In genomic region chr6:7108196-7108963, GRCh38 we compare ENCODE assay signal across 8 cellular contexts. TPM values are rescaled to one million over a fixed set of nuclear protein-coding genes. Genes with fewer than 3 reads are reported as not detected.
DNase-seq lines count a peak whose midpoint lies in the region; ATAC-seq and TF ChIP-seq lines count a peak whose summit lies in the region.

No MANE protein-coding gene starts in this region.

- H3K36me3 Mint-ChIP-seq in activated T-cell treated with anti-CD3 and anti-CD28 coated beads, Interleukin-2, amount 50 U/mL, for 72 hours (ENCODE audit: insufficient read depth in 2 of 2) = peaks cover 3 to 4% of the 10 kb centered on the region in 2 donors
- H3K36me3 Mint-ChIP-seq in natural killer cell = no peaks in the 10 kb centered on the region

- no peaks in the 10 kb centered on the region for H3K27me3 Mint-ChIP-seq in activated T-cell treated with anti-CD3 and anti-CD28 coated beads, Interleukin-2, amount 50 U/mL, for 72 hours (ENCODE audit: low read depth)
- no peaks in the 10 kb centered on the region for H3K27me3 Mint-ChIP-seq in natural killer cell (ENCODE audit: low read depth in 2 of 2)

- no peaks in the 10 kb centered on the region for H3K9me3 Mint-ChIP-seq in activated T-cell treated with anti-CD3 and anti-CD28 coated beads, Interleukin-2, amount 50 U/mL, for 72 hours
- H3K9me3 Mint-ChIP-seq in natural killer cell = no peaks in the 10 kb centered on the region

- 0% methylated on average over 88 of the region's 94 CpGs; no CpG with 5 or more reads in 1 of the 2 donors for WGBS in transverse colon (ENCODE audit: low coverage in 1 of 2), 2 donors

- H3K4me3 ChIP-seq in fibroblast of mammary gland (ENCODE audit: control insufficient read depth, low read depth, low read length) (peak overlapping the region; percentile 95), transverse colon (peak overlapping the region; percentile 69 to 84 (median 76))

- ATAC-seq in GM19452 (IDR thresholded peaks at IDR 0.05; ENCODE audit: unreplicated experiment) (peak; percentile 4), natural killer cell (peak; percentile 22 to 45 (median 30))
- ATAC-seq in activated T-cell treated with anti-CD3 and anti-CD28 coated beads, Interleukin-2, amount 50 U/mL, for 72 hours (replicated peaks in 1 of 2) = peak; percentile 23 to 43

- H3K36me3 ChIP-seq in transverse colon = no peaks in the 10 kb centered on the region

- H3K27ac ChIP-seq in transverse colon = peak overlapping the region; percentile 94 to 99 (median 98)

- TF ChIP-seq POLR2A in transverse colon (IDR thresholded peaks at IDR 0.05) = peak; percentile 57

- peaks cover 22 to 50% (median 39%) of the 10 kb centered on the region in 4 donors for H3K4me1 ChIP-seq in transverse colon

- H3K4me1 Mint-ChIP-seq in activated T-cell treated with anti-CD3 and anti-CD28 coated beads, Interleukin-2, amount 50 U/mL, for 72 hours (ENCODE audit: low read depth) = peaks cover 51% of the 10 kb centered on the region
- H3K4me1 Mint-ChIP-seq in natural killer cell = peaks cover 39 to 43% of the 10 kb centered on the region in 2 donors

- intact Hi-C loops in natural killer cell (cut with micrococcal nuclease) = loop anchor here (2.0 kb wide), 1 partner anchor 38 kb away; no protein-coding TSS in a partner anchor
- intact Hi-C loops in transverse colon (cut with DNase I; ENCODE audit: low total_unique reads) = loop anchor here (5.0 kb wide), 2 partner anchors 49 to 134 kb away; no protein-coding TSS in a partner anchor

- DNase-seq in AG08396 (ENCODE audit: low spot score) (peak; percentile 77), NCI-H2227 treated with DMSO at 0.1 percent for 48 hours (lab: John Stamatoyannopoulos, UW) (peak; percentile 7), fibroblast of mammary gland (ENCODE audit: low read depth) (peak; percentile 47), natural killer cell (peak; percentile 37), transverse colon (peak; percentile 61), SHP77 (lab: John Stamatoyannopoulos, UW) (no peak)
- DNase-seq in activated T-cell treated with anti-CD3 and anti-CD28 coated beads, Interleukin-2, amount 50 U/mL, for 72 hours = peak; percentile 52 to 60

- in situ Hi-C loops in transverse colon (cut with MboI; ENCODE audit: low pct_ligation_motif_present in 1 of 4, low pct_unique_long_range_greater_than_20kb in 1 of 4, low sequenced_read_pairs in 3 of 4) = loop anchor here in 1 of 4 donors (25.0 kb wide), 1 partner anchor 129 kb away; no protein-coding TSS in a partner anchor

- no peaks in the 10 kb centered on the region for H3K27me3 ChIP-seq in transverse colon

- no peaks in the 10 kb centered on the region for H3K9me3 ChIP-seq in transverse colon

- TF ChIP-seq EP300 in transverse colon (IDR thresholded peaks at IDR 0.05; ENCODE audit: low read depth) = no peak

- H3K27ac Mint-ChIP-seq in activated T-cell treated with anti-CD3 and anti-CD28 coated beads, Interleukin-2, amount 50 U/mL, for 72 hours = peak overlapping the region; percentile 92
- H3K27ac Mint-ChIP-seq in natural killer cell = peak overlapping the region; percentile 59 to 94

- H3K4me3 Mint-ChIP-seq in activated T-cell treated with anti-CD3 and anti-CD28 coated beads, Interleukin-2, amount 50 U/mL, for 72 hours = peak overlapping the region; percentile 94 to 95
- H3K4me3 Mint-ChIP-seq in natural killer cell = peak overlapping the region; percentile 91

- TF ChIP-seq CTCF in fibroblast of mammary gland (conservative IDR thresholded peaks at IDR 0.05; ENCODE audit: control insufficient read depth, insufficient read depth, low read depth, low read length) (no peak), natural killer cell (IDR thresholded peaks at IDR 0.05) (no peak), transverse colon (IDR thresholded peaks at IDR 0.05) (no peak)

RNA-seq across cellular contexts. Expression of gene RREB1, which starts 0.6 kb away (rescaled TPM):
- total RNA-seq in activated T-cell treated with anti-CD3 and anti-CD28 coated beads, Interleukin-2, amount 50 U/mL, for 72 hours = 10 to 100 TPM; 16.0 to 16.4 TPM
- 10 to 100 TPM; 42.2 to 51.8 (median 44.0) TPM for total RNA-seq in natural killer cell
- total RNA-seq in transverse colon = 100 to 1,000 TPM in 2 of 4 donors, 10 to 100 TPM in 2; 73.9 to 214 (median 107) TPM

Comparison
In these comparisons a context has a peak if more than half of its experiments do, and no peak if none do; other contexts are left out.
1. DNase-seq: peak in AG08396 (single experiment), NCI-H2227 treated with DMSO at 0.1 percent for 48 hours (single experiment), activated T-cell treated with anti-CD3 and anti-CD28 coated beads, Interleukin-2, amount 50 U/mL, for 72 hours (2 of 2), fibroblast of mammary gland (single experiment), natural killer cell (single experiment) and transverse colon (single experiment); none in SHP77 (0 of 2).
2. Peak in every context shown above with its lines, with median percentiles within 50 percentile points of each other: ATAC-seq.